In genomic region chr16:88382491-88383400, GRCh38 we compare ENCODE assay signal across 9 cellular contexts. TPM values are rescaled to one million over a fixed set of nuclear protein-coding genes. Genes with fewer than 3 reads are reported as not detected.
DNase-seq lines count a peak whose midpoint lies in the region; TF ChIP-seq lines count a peak whose summit lies in the region.
"Had no signal": no experiment of that assay in that cellular context is flagged by ENCODE, and none has a peak within 500 bp of the region (broad histone marks: within the 10 kb centered on the region; RNA-seq: fewer than 3 reads in every experiment).

Gene ZNF469 (plus strand): TSS chr16:88382959. CDS start chr16:88427471, 44,512 bp downstream.

- H3K27me3 Mint-ChIP-seq in nephron progenitor cell (ENCODE audit: low read depth, poor library complexity), result peaks cover 42% of the 10 kb centered on the region

- H3K4me1 Mint-ChIP-seq in nephron progenitor cell, result no peaks in the 10 kb centered on the region

- no peak within 1 kb of the TSS for H3K27ac ChIP-seq in substantia nigra (ENCODE audit: low read depth, low read length, poor library complexity, severe bottlenecking)

- H3K4me3 Mint-ChIP-seq in nephron progenitor cell, result peak within 1 kb of the TSS; percentile 81

- TF ChIP-seq CTCF in fibroblast of villous mesenchyme (IDR thresholded peaks at IDR 0.05; ENCODE audit: insufficient read depth, low read depth, low read length) (no peak), nephron progenitor cell (IDR thresholded peaks at IDR 0.05) (no peak), GM10266 (IDR thresholded peaks at IDR 0.05; ENCODE audit: control insufficient read depth, insufficient read depth, low read depth, missing control alignments) (no peak)

- no peaks in the 10 kb centered on the region for H3K36me3 Mint-ChIP-seq in nephron progenitor cell (ENCODE audit: low read depth)

- no peaks in the 10 kb centered on the region for H3K9me3 Mint-ChIP-seq in nephron progenitor cell

- peak within 1 kb of the TSS; percentile 58 for H3K4me3 ChIP-seq in fibroblast of villous mesenchyme (ENCODE audit: low read depth, low read length)

- peak; percentile 90 for DNase-seq in AG20443 (ENCODE audit: low spot score)
- DNase-seq in NCI-H69 (lab: John Stamatoyannopoulos, UW), result peak; percentile 5
- peak; percentile 29 for DNase-seq in fibroblast of villous mesenchyme (ENCODE audit: low read depth)
- DNase-seq in nephron progenitor cell, result peak; percentile 68
- no peak for DNase-seq in substantia nigra (lab: John Stamatoyannopoulos, UW)
- no peak for DNase-seq in activated gamma-delta T cell (lab: John Stamatoyannopoulos, UW)
- no peak for DNase-seq in GM10266 (ENCODE audit: extremely low spot score)
- no peak for DNase-seq in activated CD4-positive, alpha-beta T cell treated with anti-CD3 and anti-CD28 coated beads for 48 hours
- DNase-seq: SHP77 treated with DMSO at 0.1 percent for 48 hours had no signal

- no peak within 1 kb of the TSS for H3K27ac Mint-ChIP-seq in nephron progenitor cell

RNA-seq across cellular contexts. Expression of gene ZNF469, which starts in this region (rescaled TPM):
- 6.0 and 9.7 TPM in 2 replicates for total RNA-seq in fibroblast of villous mesenchyme

Comparison
In these comparisons a context has a peak if more than half of its experiments do, and no peak if none do; other contexts are left out.
1. DNase-seq: peak in AG20443 (single experiment), NCI-H69 (single experiment), fibroblast of villous mesenchyme (single experiment) and nephron progenitor cell (single experiment); none in substantia nigra (0 of 49), activated gamma-delta T cell (single experiment), GM10266 (single experiment) and activated CD4-positive, alpha-beta T cell treated with anti-CD3 and anti-CD28 coated beads for 48 hours (single experiment).